Comparison of ENCODE assay signal across 9 cellular contexts in the genomic region with DNA sequence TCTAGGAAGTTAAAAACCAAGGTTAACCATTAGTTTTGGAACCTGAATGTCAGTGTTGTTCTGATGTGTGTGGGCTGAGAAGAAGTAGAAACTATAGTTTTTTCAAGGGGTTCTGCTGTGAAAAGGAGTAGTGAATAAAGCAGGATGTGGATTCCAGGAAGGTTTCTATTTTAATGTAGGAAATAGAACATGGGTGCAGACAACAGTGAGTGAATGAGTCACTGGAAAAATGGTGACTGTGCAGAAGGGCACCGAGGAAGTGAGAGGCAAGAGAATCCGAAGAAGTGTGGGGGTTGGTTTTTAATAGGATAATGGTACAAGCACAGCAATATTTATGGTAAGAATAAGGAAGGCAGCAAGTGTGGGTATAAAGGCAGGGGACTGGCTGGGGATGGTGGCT.
DNase-seq lines count a peak whose midpoint lies in the region; TF ChIP-seq lines count a peak whose summit lies in the region.
"Had no signal": no experiment of that assay in that cellular context is flagged by ENCODE, and none has a peak within 500 bp of the region (broad histone marks: within the 10 kb centered on the region; RNA-seq: fewer than 3 reads in every experiment).

No MANE protein-coding gene starts in this region.

- H3K36me3 ChIP-seq in right atrium auricular region, result peaks cover 62% of the 10 kb centered on the region

- no peaks in the 10 kb centered on the region for H3K4me1 ChIP-seq in right atrium auricular region

- no peaks in the 10 kb centered on the region for H3K9me3 ChIP-seq in right atrium auricular region

- H3K4me3 ChIP-seq in AG10803 (ENCODE audit: low read length), result no peak overlapping the region
- no peak overlapping the region for H3K4me3 ChIP-seq in right atrium auricular region

- no peak for TF ChIP-seq CTCF in AG10803 (conservative IDR thresholded peaks at IDR 0.05; ENCODE audit: low read length)
- TF ChIP-seq CTCF in right atrium auricular region (IDR thresholded peaks at IDR 0.05), result no peak

- peaks cover 9% of the 10 kb centered on the region for H3K4me1 Mint-ChIP-seq in activated naive CD8-positive, alpha-beta T cell (ENCODE audit: low read depth)

- no peaks in the 10 kb centered on the region for H3K9me3 Mint-ChIP-seq in activated naive CD8-positive, alpha-beta T cell (ENCODE audit: low read depth)

- H3K27ac Mint-ChIP-seq in activated naive CD8-positive, alpha-beta T cell, result peak overlapping the region; percentile 4

- H3K27ac ChIP-seq in right atrium auricular region, result no peak overlapping the region

- DNase-seq in AG10803 (ENCODE audit: low read depth) (peak; percentile 25), HS-5 (ENCODE audit: low read depth) (peak; percentile 0), iris pigment epithelial cell (ENCODE audit: low read depth) (peak; percentile 75), right atrium auricular region (ENCODE audit: low spot score) (no peak), DMS79 treated with DMSO at 0.1 percent for 48 hours (lab: John Stamatoyannopoulos, UW) (no peak), hippocampal formation (lab: John Stamatoyannopoulos, UW) (no peak), SW480 (ENCODE audit: low spot score) (no peak)
- DNase-seq: DMS53 had no signal

- H3K4me3 Mint-ChIP-seq in activated naive CD8-positive, alpha-beta T cell, result no peak overlapping the region

- no peaks in the 10 kb centered on the region for H3K27me3 ChIP-seq in right atrium auricular region

- peaks cover 36% of the 10 kb centered on the region for H3K36me3 Mint-ChIP-seq in activated naive CD8-positive, alpha-beta T cell

- no peaks in the 10 kb centered on the region for H3K27me3 Mint-ChIP-seq in activated naive CD8-positive, alpha-beta T cell

Comparison
In these comparisons a context has a peak if more than half of its experiments do, and no peak if none do; other contexts are left out.
1. DNase-seq: peak in AG10803 (single experiment), HS-5 (single experiment) and iris pigment epithelial cell (single experiment); none in right atrium auricular region (single experiment), DMS79 treated with DMSO at 0.1 percent for 48 hours (single experiment), hippocampal formation (0 of 2) and SW480 (single experiment).